8 cellular contexts compared by ENCODE assay signal in the genomic region with DNA sequence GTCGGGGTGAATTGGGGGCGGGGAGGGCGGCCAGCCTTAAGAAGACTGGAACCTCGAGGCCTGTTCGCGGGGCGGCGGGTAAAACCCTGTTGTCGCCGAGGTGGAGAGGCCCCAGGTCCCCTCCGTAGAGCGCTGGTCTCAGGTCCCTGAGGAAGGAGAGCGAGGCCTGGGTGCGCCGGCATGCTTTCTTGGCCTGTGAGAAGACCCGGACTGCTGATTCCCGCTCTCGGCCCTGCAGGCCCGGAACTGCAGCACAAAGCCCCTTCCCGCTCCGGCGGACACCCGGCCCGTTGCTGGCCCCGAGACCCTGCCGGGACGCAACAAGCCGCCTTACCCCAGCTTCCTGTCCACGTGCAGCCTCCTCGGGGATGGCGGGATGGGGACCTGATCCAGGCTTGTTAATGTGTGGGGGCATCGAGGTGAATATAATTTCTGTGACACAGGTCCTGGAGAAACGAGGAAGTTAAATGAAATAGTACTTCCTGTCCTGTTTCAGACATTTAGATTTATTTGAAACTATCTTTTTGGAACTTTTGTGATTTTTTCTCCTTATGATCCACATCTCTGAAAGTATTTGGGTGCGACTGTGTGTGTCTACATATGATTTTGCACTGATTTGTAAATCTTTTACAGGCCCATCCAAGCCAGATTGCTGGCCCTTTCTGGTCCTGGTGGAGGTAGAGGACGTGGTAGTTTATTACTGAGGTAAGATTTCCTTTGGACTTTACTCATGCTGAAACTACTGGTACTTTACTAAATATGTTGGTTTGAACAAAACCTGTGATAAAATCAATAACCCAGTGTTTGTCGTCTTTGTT. TPM values are rescaled to one million over a fixed set of nuclear protein-coding genes. Genes with fewer than 3 reads are reported as not detected.
DNase-seq lines count a peak whose midpoint lies in the region; ATAC-seq and TF ChIP-seq lines count a peak whose summit lies in the region.

No MANE protein-coding gene starts in this region.

- ATAC-seq in HG02970 (IDR thresholded peaks at IDR 0.05; ENCODE audit: low FRiP score, unreplicated experiment) (peak; percentile 7), left colon (peak; percentile 23)

- H3K27ac ChIP-seq in OCI-LY7 (ENCODE audit: low read depth, low read length, poor library complexity, severe bottlenecking): peak overlapping the region; percentile 93

- intact Hi-C loops in OCI-LY7 (cut with micrococcal nuclease; ENCODE audit: unreplicated experiment) (loop anchor here (1.0 to 10.0 kb wide), 3 partner anchors 92 to 1051 kb away; partner anchors contain the start of gene FBXO33), MCF 10A (cut with micrococcal nuclease) (no loop called here), left colon (cut with DNase I, micrococcal nuclease) (loop anchor here in 1 of 2 donors (5.0 kb wide), 1 partner anchor 92 kb away; no protein-coding TSS in a partner anchor)

- peaks cover 55% of the 10 kb centered on the region for H3K36me3 ChIP-seq in OCI-LY7 (ENCODE audit: insufficient read depth, low read length)

- H3K27ac Mint-ChIP-seq in MCF 10A (ENCODE audit: low read depth, unreplicated experiment): peak overlapping the region; percentile 98

- peaks cover 8% of the 10 kb centered on the region for H3K4me1 Mint-ChIP-seq in MCF 10A (ENCODE audit: insufficient read depth, unreplicated experiment)

- no peak overlapping the region for H2AFZ ChIP-seq in OCI-LY7 (ENCODE audit: low read length)

- in situ Hi-C loops in ACHN (cut with HindIII; ENCODE audit: low pct_ligation_motif_present, low pct_unique_long_range_greater_than_20kb, low sequenced_read_pairs): no loop called here

- no peaks in the 10 kb centered on the region for H3K9me3 Mint-ChIP-seq in MCF 10A (ENCODE audit: unreplicated experiment)

- no peaks in the 10 kb centered on the region for H3K27me3 Mint-ChIP-seq in MCF 10A (ENCODE audit: insufficient read depth, unreplicated experiment)

- peak overlapping the region; percentile 74 for H3K4me2 ChIP-seq in OCI-LY7 (ENCODE audit: low read length)

- H3K79me2 ChIP-seq in OCI-LY7 (ENCODE audit: insufficient read depth, low read depth, low read length): peaks cover 58% of the 10 kb centered on the region

- H3K9me3 ChIP-seq in OCI-LY7 (ENCODE audit: low read length): no peaks in the 10 kb centered on the region

- H3K9me2 ChIP-seq in OCI-LY7 (ENCODE audit: insufficient read depth, low read length): no peaks in the 10 kb centered on the region

- no peak for TF ChIP-seq CTCF in GM12865 (IDR thresholded peaks at IDR 0.05; ENCODE audit: insufficient read depth, low read depth, low read length, missing control alignments)
- TF ChIP-seq CTCF in OCI-LY7 (conservative IDR thresholded peaks at IDR 0.05; ENCODE audit: low read length): no peak
- TF ChIP-seq CTCF in MCF 10A (IDR thresholded peaks at IDR 0.05; ENCODE audit: unreplicated experiment): no peak

- peak; percentile 32 for DNase-seq in ACHN
- peak; percentile 70 for DNase-seq in GM12865 (ENCODE audit: low read depth)
- peak; percentile 68 for DNase-seq in OCI-LY7 (ENCODE audit: low spot score)
- peak; percentile 27 for DNase-seq in MCF 10A (ENCODE audit: unreplicated experiment)
- peak in 1 of 2 donors; percentile 43 for DNase-seq in left colon
- DNase-seq in stimulated activated CD8-positive, alpha-beta memory T cell treated with anti-CD3 and anti-CD28 coated beads, Interleukin-2, amount 100 ng/mL, for 48 hours (ENCODE audit: low read depth in 2 of 2): peak; percentile 23
- DNase-seq in ecto neural progenitor cell (ENCODE audit: low spot score): no peak

- peaks cover 40% of the 10 kb centered on the region for H3K4me1 ChIP-seq in OCI-LY7 (ENCODE audit: insufficient read depth, low read length, poor library complexity, severe bottlenecking)

- POLR2A ChIA-PET in OCI-LY7 (lab: Charles Lee) (interaction anchor here (0.6 to 1.2 kb wide), 5 partner anchors 11 to 91 kb away, joined by 3 to 6 read pairs (median 4); partner anchors contain the start of gene GEMIN2), MCF 10A (lab: Yijun Ruan, JAX) (interaction anchor here (0.6 to 5.0 kb wide), 24 partner anchors 10 to 256 kb away, joined by 3 to 113 read pairs (median 4); partner anchors contain the start of genes FBXO33, GEMIN2 and SEC23A)

- BruUV-seq in OCI-LY7 (replicated peaks; lab: Mats Ljungman, UMichigan): TSS peak; percentile 69
- TSS peak; percentile 68 for BruUV-seq in MCF 10A (replicated peaks; lab: Mats Ljungman, UMichigan)

- CTCF ChIA-PET in OCI-LY7 (lab: Charles Lee; ENCODE audit: unreplicated experiment): no interaction called here
- CTCF ChIA-PET in MCF 10A (lab: Yijun Ruan, JAX): interaction anchor here (0.6 kb wide), 1 partner anchor 31 kb away, joined by 5 read pairs; no protein-coding TSS in a partner anchor

- H3K36me3 Mint-ChIP-seq in MCF 10A (ENCODE audit: insufficient read depth, unreplicated experiment): no peaks in the 10 kb centered on the region

- H4K20me1 ChIP-seq in OCI-LY7 (ENCODE audit: insufficient read depth, low read length): peaks cover 23% of the 10 kb centered on the region

- H3K4me3 Mint-ChIP-seq in MCF 10A (ENCODE audit: unreplicated experiment): peak overlapping the region; percentile 93

- H3K4me3 ChIP-seq in GM12865 (ENCODE audit: low read depth, low read length): peak overlapping the region; percentile 93
- H3K4me3 ChIP-seq in OCI-LY7 (ENCODE audit: low read depth, low read length, poor library complexity, severe bottlenecking): peak overlapping the region; percentile 98

RNA-seq across cellular contexts. Expression of gene PNN, which starts 0.6 kb away (rescaled TPM):
- total RNA-seq in OCI-LY7 (2014; rRNA removed; shearing (Covaris generic)): 93.5 and 137 TPM in 2 replicates
- total RNA-seq in OCI-LY7 (2022) (187 and 214 TPM in 2 replicates), MCF 10A (2022) (82.6 and 96.7 TPM in 2 replicates), left colon (10 to 100 TPM; 36.6 to 49.4 TPM)

RNA-seq across cellular contexts. Expression of gene TRAPPC6B, which starts 5.5 kb away (rescaled TPM):
- 21.0 and 30.3 TPM in 2 replicates for total RNA-seq in OCI-LY7 (2014; rRNA removed; shearing (Covaris generic))
- total RNA-seq in OCI-LY7 (2022) (27.2 and 30.7 TPM in 2 replicates), MCF 10A (2022) (35.2 and 38.2 TPM in 2 replicates), left colon (10 to 100 TPM; 19.0 to 21.2 TPM)

RNA-seq across cellular contexts. Expression of gene MIA2, which starts 58.1 kb away (rescaled TPM):
- 16.9 and 20.2 TPM in 2 replicates for total RNA-seq in OCI-LY7 (2014; rRNA removed; shearing (Covaris generic))
- total RNA-seq in OCI-LY7 (2022) (28.3 and 34.4 TPM in 2 replicates), MCF 10A (2022) (63.2 and 72.9 TPM in 2 replicates), left colon (10 to 100 TPM; 52.4 to 67.9 TPM)
